In the genomic region with DNA sequence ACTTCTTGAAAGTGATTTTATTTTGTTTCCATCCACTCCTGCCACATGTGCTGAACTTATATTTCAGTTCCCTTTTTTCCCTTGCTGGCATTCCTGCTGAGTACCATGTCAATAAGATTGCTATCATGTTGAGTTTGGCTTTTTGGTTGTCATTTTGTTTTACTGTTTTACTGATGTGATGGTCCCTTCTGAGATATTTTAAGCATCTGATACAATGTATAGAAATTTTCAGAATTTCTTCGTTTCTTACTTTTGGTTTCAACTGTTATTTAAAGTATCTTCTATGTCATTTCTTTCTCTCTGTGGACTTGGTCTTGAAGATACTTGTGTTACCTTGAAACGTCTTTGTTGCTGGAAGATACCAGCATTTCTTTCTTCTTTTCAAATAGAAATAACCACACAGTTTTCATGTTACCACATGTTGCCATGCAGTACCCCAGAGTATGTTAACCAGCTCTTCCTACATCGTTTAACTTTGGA, we compare ENCODE assay signal across 10 cellular contexts.
DNase-seq lines count a peak whose midpoint lies in the region; ATAC-seq and TF ChIP-seq lines count a peak whose summit lies in the region.
"Had no signal": no experiment of that assay in that cellular context is flagged by ENCODE, and none has a peak within 500 bp of the region (broad histone marks: within the 10 kb centered on the region; RNA-seq: fewer than 3 reads in every experiment).

No MANE protein-coding gene starts in this region.

- H3K4me2 ChIP-seq in OCI-LY1 (ENCODE audit: low read length): 0 out of 2 replicates have a peak overlapping the region, but pooled peaks have one; percentile 1

- no peaks in the 10 kb centered on the region for H3K9me2 ChIP-seq in OCI-LY1 (ENCODE audit: low read depth, low read length)

- H3K27me3 ChIP-seq in OCI-LY1 (ENCODE audit: insufficient read depth, low read length): no peaks in the 10 kb centered on the region

- ATAC-seq in GM19328 (IDR thresholded peaks at IDR 0.05; ENCODE audit: unreplicated experiment): peak; percentile 66
- peak; percentile 81 for ATAC-seq in HG02943 (IDR thresholded peaks at IDR 0.05; ENCODE audit: low read depth, unreplicated experiment)

- H3K4me1 ChIP-seq in OCI-LY1 (ENCODE audit: insufficient read depth, low read length, severe bottlenecking): peaks cover 5% of the 10 kb centered on the region

- H3K4me3 ChIP-seq in OCI-LY1 (ENCODE audit: low read depth, low read length, poor library complexity, severe bottlenecking): no peak overlapping the region

- no peak overlapping the region for H3K27ac ChIP-seq in OCI-LY1 (ENCODE audit: low read depth, low read length, poor library complexity, severe bottlenecking)
- H3K27ac ChIP-seq: HL-60 had no signal

- no peaks in the 10 kb centered on the region for H3F3A ChIP-seq in OCI-LY1 (ENCODE audit: insufficient read depth, low read length)

- DNase-seq in GM10266 (ENCODE audit: extremely low spot score) (peak; percentile 39), activated gamma-delta T cell treated with Interleukin-2 at 50 U/mL for 16 hours (no peak), nucleus accumbens (lab: John Stamatoyannopoulos, UW) (no peak), NCI-H1092 treated with DMSO at 0.1 percent for 48 hours (lab: John Stamatoyannopoulos, UW) (no peak)
- DNase-seq in stimulated activated CD4-positive, alpha-beta T cell treated with anti-CD3 and anti-CD28 coated beads, Interleukin-15, amount 100 ng/mL, for 24 hours: no peak
- DNase-seq: NCI-H526 treated with DMSO at 0.1 percent for 48 hours had no signal

- TF ChIP-seq CTCF in GM10266 (IDR thresholded peaks at IDR 0.05; ENCODE audit: control insufficient read depth, insufficient read depth, low read depth, missing control alignments) (no peak), OCI-LY1 (IDR thresholded peaks at IDR 0.05; ENCODE audit: low read length) (no peak)

- no peak overlapping the region for H2AFZ ChIP-seq in OCI-LY1 (ENCODE audit: low read length)

- no peaks in the 10 kb centered on the region for H3K79me2 ChIP-seq in OCI-LY1 (ENCODE audit: insufficient read depth, low read length)

- H3K9ac ChIP-seq in OCI-LY1 (ENCODE audit: low read length): no peak overlapping the region

- no peaks in the 10 kb centered on the region for H4K20me1 ChIP-seq in OCI-LY1 (ENCODE audit: insufficient read depth, low read length)

- H3K9me3 ChIP-seq in OCI-LY1 (ENCODE audit: low read length): 0 out of 2 replicates have a peak, but pooled peaks cover 3% of the 10 kb centered on the region

- no peaks in the 10 kb centered on the region; the same call in 1 of the 2 replicates for H3K36me3 ChIP-seq in OCI-LY1 (ENCODE audit: insufficient read depth, low read length)
